In the genomic region with DNA sequence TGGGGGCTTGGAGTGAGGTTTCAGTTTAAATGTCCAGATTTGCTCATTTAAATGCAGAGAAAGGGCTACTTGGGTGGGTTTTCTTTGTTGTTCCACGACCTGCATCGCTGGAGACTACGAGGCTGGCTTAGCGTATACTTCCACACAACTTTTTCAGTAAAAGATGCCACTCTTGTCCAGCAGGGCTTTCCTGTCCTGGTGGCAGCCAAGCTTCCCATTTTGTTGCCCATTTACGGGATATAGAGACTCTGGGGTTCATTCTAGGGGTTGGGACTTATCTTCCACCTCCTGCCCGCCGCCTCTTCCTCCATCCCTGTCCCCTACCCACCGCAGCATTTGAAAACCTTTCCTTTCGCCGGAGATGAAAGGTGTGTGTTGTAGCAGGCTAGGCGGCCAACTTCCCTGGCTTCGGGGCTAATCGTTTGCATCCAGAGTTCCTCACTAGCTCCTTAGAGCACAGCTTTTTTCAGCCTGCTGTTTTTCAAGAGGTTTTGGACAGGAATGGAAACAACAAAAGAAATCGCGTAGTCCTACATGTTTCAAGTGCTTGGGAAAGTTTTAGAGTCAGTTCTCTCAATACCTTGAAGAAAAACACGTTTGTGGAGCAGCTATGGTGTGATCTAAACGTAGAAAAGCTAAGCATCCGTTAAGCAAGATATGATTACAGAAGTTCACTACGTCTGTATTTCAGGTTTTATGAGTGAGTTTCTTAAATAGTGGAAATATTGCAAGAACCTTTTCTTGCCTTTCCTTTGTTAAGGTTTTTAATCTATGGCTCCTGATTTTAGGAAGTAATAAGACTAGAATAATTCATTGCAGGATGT, we compare ENCODE assay signal across 8 cellular contexts. TPM values are rescaled to one million over a fixed set of nuclear protein-coding genes. Genes with fewer than 3 reads are reported as not detected.
DNase-seq lines count a peak whose midpoint lies in the region; ATAC-seq, FAIRE-seq and TF ChIP-seq lines count a peak whose summit lies in the region.

No MANE protein-coding gene starts in this region.

- H3K4me3 Mint-ChIP-seq in astrocyte (ENCODE audit: unreplicated experiment), result peak overlapping the region; percentile 85

- ATAC-seq in GM21786 (IDR thresholded peaks at IDR 0.05; ENCODE audit: unreplicated experiment), result peak; percentile 12
- peak; percentile 30 for ATAC-seq in left lobe of liver

- peak overlapping the region; percentile 83 for H2AFZ ChIP-seq in astrocyte (ENCODE audit: low read depth, low read length)

- H4K20me1 ChIP-seq in astrocyte (ENCODE audit: insufficient read depth, low read length), result no peaks in the 10 kb centered on the region

- no peaks in the 10 kb centered on the region for H3K4me1 Mint-ChIP-seq in astrocyte (ENCODE audit: low read depth, unreplicated experiment)

- H3K4me1 ChIP-seq in astrocyte (ENCODE audit: insufficient read depth, low read length) (no peaks in the 10 kb centered on the region), tibial nerve (peaks cover 0 to 16% (median 2%) of the 10 kb centered on the region in 4 donors)

- no peak for TF ChIP-seq CTCF in NB4 (IDR thresholded peaks at IDR 0.05; ENCODE audit: low read depth, low read length)
- TF ChIP-seq CTCF in astrocyte (IDR thresholded peaks at IDR 0.05; ENCODE audit: insufficient read depth, low read depth, low read length), result peak; percentile 9
- no peak for TF ChIP-seq CTCF in tibial nerve (IDR thresholded peaks at IDR 0.05)

- H3K36me3 ChIP-seq in astrocyte (ENCODE audit: insufficient read depth, low read length), result no peaks in the 10 kb centered on the region
- H3K36me3 ChIP-seq in tibial nerve, result no peaks in the 10 kb centered on the region

- WGBS in tibial nerve, 2 donors, result 6 to 7% methylated on average over 19 of the region's 19 CpGs

- no peaks in the 10 kb centered on the region for H3K9me3 Mint-ChIP-seq in astrocyte (ENCODE audit: unreplicated experiment)

- H3K4me2 ChIP-seq in astrocyte (ENCODE audit: low read length), result peak overlapping the region; percentile 97

- peak overlapping the region; percentile 16 for H3K27ac Mint-ChIP-seq in astrocyte (ENCODE audit: unreplicated experiment)

- peak overlapping the region; percentile 57 for H3K9ac ChIP-seq in astrocyte (ENCODE audit: low read length)

- no peak for TF ChIP-seq EP300 in tibial nerve (IDR thresholded peaks at IDR 0.05)

- no peaks in the 10 kb centered on the region for H3K79me2 ChIP-seq in astrocyte (ENCODE audit: insufficient read depth, low read length)

- no peaks in the 10 kb centered on the region for H3K36me3 Mint-ChIP-seq in astrocyte (ENCODE audit: low read depth, unreplicated experiment)

- no peaks in the 10 kb centered on the region for H3K9me3 ChIP-seq in astrocyte (ENCODE audit: insufficient read depth, low read depth, low read length)
- H3K9me3 ChIP-seq in tibial nerve, result no peaks in the 10 kb centered on the region

- peaks cover 16% of the 10 kb centered on the region for H3K27me3 Mint-ChIP-seq in astrocyte (ENCODE audit: low read depth, unreplicated experiment)

- H3K27me3 ChIP-seq in astrocyte (ENCODE audit: insufficient read depth, low read length), result no peaks in the 10 kb centered on the region
- peaks cover 0 to 63% of the 10 kb centered on the region in 2 donors for H3K27me3 ChIP-seq in tibial nerve

- H3K27ac ChIP-seq in astrocyte (ENCODE audit: low read depth, low read length) (no peak overlapping the region), tibial nerve (no peak overlapping the region)

- TF ChIP-seq POLR2A in NB4 (IDR thresholded peaks at IDR 0.05; ENCODE audit: extremely low read depth, insufficient read length) (no peak), tibial nerve (IDR thresholded peaks at IDR 0.05) (no peak)

- FAIRE-seq in astrocyte (lab: Jason Lieb, UNC), result no peak

- DNase-seq in NCI-H1105 treated with DMSO at 0.1 percent for 48 hours (lab: John Stamatoyannopoulos, UW) (peak; percentile 20), NCI-H1105 (lab: John Stamatoyannopoulos, UW) (no peak), NB4 (ENCODE audit: low read depth) (peak; percentile 34), astrocyte (ENCODE audit: low read depth) (peak; percentile 9), left lobe of liver (ENCODE audit: low spot score) (no peak), tibial nerve (ENCODE audit: low spot score in 2 of 2) (peak in 1 of 2 donors; percentile 5), Ammon's horn (ENCODE audit: low spot score) (no peak)

- peak overlapping the region; percentile 65 for H3K4me3 ChIP-seq in NB4 (ENCODE audit: low read depth, low read length)
- H3K4me3 ChIP-seq in astrocyte (ENCODE audit: insufficient read depth, low read depth, low read length), result peak overlapping the region; percentile 79
- peak overlapping the region; percentile 30 to 62 (median 45) for H3K4me3 ChIP-seq in tibial nerve

RNA-seq across cellular contexts. Expression of a gene that starts 0.8 kb away (rescaled TPM):
- total RNA-seq in astrocyte, result 1.5 and 2.5 TPM in 2 replicates
- total RNA-seq in left lobe of liver, result 0.35 TPM
- total RNA-seq in tibial nerve, result 1 to 10 TPM in 2 of 4 donors, under 1 TPM in 2; 0.84 to 3.0 (median 1.3) TPM

RNA-seq across cellular contexts. Expression of a gene that starts 25.9 kb away (rescaled TPM):
- total RNA-seq in astrocyte (204 and 205 TPM in 2 replicates), left lobe of liver (59.2 TPM), tibial nerve (100 to 1,000 TPM in 1 of 4 donors, 10 to 100 TPM in 3; 58.1 to 102 (median 76.8) TPM)

RNA-seq across cellular contexts. Expression of a gene that starts 54.6 kb away (rescaled TPM):
- total RNA-seq in astrocyte (not detected in 2 replicates), left lobe of liver (not detected), tibial nerve (not detected)

RNA-seq across cellular contexts. Expression of a gene that starts 58.8 kb away (rescaled TPM):
- total RNA-seq in astrocyte, result 1.3 and 1.4 TPM in 2 replicates
- 5.4 TPM for total RNA-seq in left lobe of liver
- 10 to 100 TPM in 2 of 4 donors, 1 to 10 TPM in 2; 8.0 to 31.9 (median 10.2) TPM for total RNA-seq in tibial nerve

Comparison
In these comparisons a context has a peak if more than half of its experiments do, and no peak if none do; other contexts are left out.
1. DNase-seq: peak in NCI-H1105 treated with DMSO at 0.1 percent for 48 hours (single experiment), NB4 (single experiment) and astrocyte (single experiment); none in NCI-H1105 (single experiment), left lobe of liver (single experiment) and Ammon's horn (single experiment).
2. Peak in every context shown above with its lines, with median percentiles within 50 percentile points of each other: H3K4me3 ChIP-seq.